20 cellular contexts compared by ENCODE assay signal in genomic region chr7:129252133-129252532, GRCh38.
"Had no signal": no experiment of that assay in that cellular context is flagged by ENCODE, and none has a peak within 500 bp of the region (broad histone marks: within the 10 kb centered on the region; RNA-seq: fewer than 3 reads in every experiment).

No MANE protein-coding gene starts in this region.

- H3K36me3 ChIP-seq: adrenal gland, gastrocnemius medialis, heart right ventricle, left lung, right lobe of liver, spleen, transverse colon had no signal

- H3K4me1 ChIP-seq: heart right ventricle, left lung, right lobe of liver, spleen had no signal

- ATAC-seq: gastrocnemius medialis; heart right ventricle; left lung; natural killer cell treated with Interleukin-12 subunit alpha and Interleukin-12 subunit beta and Interleukin-15 and Interleukin-18, amount 100 ng/mL, for 72 hours; right lobe of liver; stimulated activated memory B cell treated with anti-CD40 and anti-IgM and Interleukin-4, amounts not matched to agents 10 μg/mL and 1 μg/mL and 100 μg/mL, for 72 hours had no signal

- H3K27me3 ChIP-seq: adrenal gland, gastrocnemius medialis, heart right ventricle, left lung, right lobe of liver, spleen, transverse colon had no signal

- H3K9me3 ChIP-seq: adrenal gland, gastrocnemius medialis, heart right ventricle, left lung, right lobe of liver, spleen, transverse colon had no signal

- DNase-seq: activated CD4-positive, alpha-beta T cell treated with anti-CD3 and anti-CD28 coated beads, Interleukin-2, amount 10 ng/mL, durations not matched to agents 7 days and 5 days; activated CD4-positive, CD25-positive, alpha-beta regulatory T cell; activated naive CD4-positive, alpha-beta T cell treated with anti-CD3 and anti-CD28 coated beads, Interleukin-2, amount 50 U/mL, for 16 hours; activated T-cell treated with anti-CD3 and anti-CD28 coated beads for 4 hours; adrenal gland; caudate nucleus; cortex of kidney; effector CD8-positive, alpha-beta T cell; gastrocnemius medialis; heart right ventricle; left lung; mesenchymal stem cell; psoas muscle; right lobe of liver; spleen; stimulated activated CD4-positive, alpha-beta T cell treated with anti-CD3 and anti-CD28 coated beads, Interleukin-1b, Interleukin-23, amount 100 ng/mL, for 48 hours; substantia nigra; transverse colon had no signal

- H3K4me3 ChIP-seq: adrenal gland, gastrocnemius medialis, heart right ventricle, left lung, psoas muscle, right lobe of liver, spleen, transverse colon had no signal

- H3K27ac ChIP-seq: adrenal gland, gastrocnemius medialis, heart right ventricle, left lung, psoas muscle, right lobe of liver, spleen, transverse colon had no signal
